26 cellular contexts compared by ENCODE assay signal in the genomic region with DNA sequence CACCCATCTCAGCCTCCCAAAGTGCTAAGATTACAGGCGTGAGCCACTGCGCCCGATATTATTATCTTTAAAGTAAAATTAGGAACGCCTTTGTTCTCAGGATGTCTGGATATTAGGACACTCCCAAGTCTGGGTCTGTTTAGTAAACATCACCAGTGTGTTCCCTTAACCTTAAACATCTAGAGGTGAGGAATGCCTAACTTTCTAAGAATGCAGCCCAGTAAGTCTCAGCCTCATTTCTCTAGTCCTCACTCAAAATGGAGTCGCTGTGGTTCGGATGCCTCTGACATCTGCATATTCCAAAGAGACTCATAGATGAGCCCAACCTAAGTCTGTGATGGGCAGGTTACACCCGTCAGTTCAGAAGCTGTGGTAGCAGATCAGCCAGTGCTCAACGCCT. TPM values are rescaled to one million over a fixed set of nuclear protein-coding genes. Genes with fewer than 3 reads are reported as not detected.
"Had no signal": no experiment of that assay in that cellular context is flagged by ENCODE, and none has a peak within 500 bp of the region (broad histone marks: within the 10 kb centered on the region; RNA-seq: fewer than 3 reads in every experiment).

No MANE protein-coding gene starts in this region.

- ATAC-seq: effector memory CD8-positive, alpha-beta T cell; esophagus mucosa; foreskin keratinocyte; gastrocnemius medialis; gastroesophageal sphincter; heart left ventricle; heart right ventricle had no signal

- H3K27ac ChIP-seq: colonic mucosa, coronary artery, dorsolateral prefrontal cortex, epithelial cell of prostate, esophagus muscularis mucosa, esophagus squamous epithelium, foreskin keratinocyte, gastrocnemius medialis, gastroesophageal sphincter, heart left ventricle, heart right ventricle had no signal

- H3K4me3 ChIP-seq: colonic mucosa, coronary artery, dorsolateral prefrontal cortex, esophagus muscularis mucosa, esophagus squamous epithelium, gastrocnemius medialis, gastroesophageal sphincter, heart left ventricle, heart right ventricle had no signal

- DNase-seq: colonic mucosa; cortex of kidney; dermis blood vessel endothelial cell; dorsolateral prefrontal cortex; effector CD4-positive, alpha-beta T cell; effector CD8-positive, alpha-beta T cell; effector memory CD4-positive, alpha-beta T cell; effector memory CD8-positive, alpha-beta T cell; endodermal cell; erythroblast; esophagus squamous epithelium; foreskin fibroblast; foreskin keratinocyte; foreskin melanocyte; gastrocnemius medialis; glutamatergic neuron; head of caudate nucleus; heart left ventricle; heart right ventricle had no signal

- H3K9me3 ChIP-seq: colonic mucosa, esophagus muscularis mucosa, esophagus squamous epithelium, gastrocnemius medialis, gastroesophageal sphincter, heart left ventricle, heart right ventricle had no signal

- H3K36me3 ChIP-seq: colonic mucosa, gastrocnemius medialis had no signal

- H3K4me1 ChIP-seq: colonic mucosa, foreskin keratinocyte, gastrocnemius medialis had no signal

RNA-seq across cellular contexts. Expression of a gene that starts 4.3 kb away (rescaled TPM):
- total RNA-seq: dermis blood vessel endothelial cell, dermis microvascular lymphatic vessel endothelial cell, esophagus mucosa, foreskin keratinocyte, gastrocnemius medialis had no signal
- polyA plus RNA-seq: esophagus, foreskin keratinocyte had no signal
